Comparison of ENCODE assay signal across 2 cellular contexts in genomic region chr16:85911531-85911930, GRCh38.
TF ChIP-seq lines count a peak whose summit lies in the region.

No MANE protein-coding gene starts in this region.

TF ChIP-seq in GM12878, 131 proteins besides CTCF, POLR2A, EP300 and RAD21:
- TF ChIP-seq POLR2AphosphoS5 (IDR thresholded peaks at IDR 0.05; ENCODE audit: low read length), result peak; percentile 34; the same call in 1 of the 2 replicates
- no peak for TF ChIP-seq NR2C2 (IDR thresholded peaks at IDR 0.05; ENCODE audit: borderline replicate concordance, control insufficient read depth, insufficient read length, low read depth)
- 0 out of 2 replicates have a peak, but pooled peaks have one; percentile 11 for TF ChIP-seq SMAD5 (IDR thresholded peaks at IDR 0.05; ENCODE audit: low read depth)

TF ChIP-seq in WTC11, 78 proteins besides CTCF, POLR2A, EP300 and RAD21:
- TF ChIP-seq PREB (CRISPR knock-in tag; IDR thresholded peaks at IDR 0.05; ENCODE audit: borderline replicate concordance) (no peak), ZNF263 (CRISPR knock-in tag; IDR thresholded peaks at IDR 0.05; ENCODE audit: low read depth) (no peak), ZNF425 (CRISPR knock-in tag; conservative IDR thresholded peaks at IDR 0.05) (no peak), NR2C2 (CRISPR knock-in tag; IDR thresholded peaks at IDR 0.05) (no peak), ZBTB21 (CRISPR knock-in tag; IDR thresholded peaks at IDR 0.05; ENCODE audit: borderline replicate concordance) (no peak), TCF7 (CRISPR knock-in tag; IDR thresholded peaks at IDR 0.05; ENCODE audit: low read depth) (no peak), TP53 (CRISPR knock-in tag; IDR thresholded peaks at IDR 0.05) (no peak)
